28 cellular contexts compared by ENCODE assay signal in the genomic region with DNA sequence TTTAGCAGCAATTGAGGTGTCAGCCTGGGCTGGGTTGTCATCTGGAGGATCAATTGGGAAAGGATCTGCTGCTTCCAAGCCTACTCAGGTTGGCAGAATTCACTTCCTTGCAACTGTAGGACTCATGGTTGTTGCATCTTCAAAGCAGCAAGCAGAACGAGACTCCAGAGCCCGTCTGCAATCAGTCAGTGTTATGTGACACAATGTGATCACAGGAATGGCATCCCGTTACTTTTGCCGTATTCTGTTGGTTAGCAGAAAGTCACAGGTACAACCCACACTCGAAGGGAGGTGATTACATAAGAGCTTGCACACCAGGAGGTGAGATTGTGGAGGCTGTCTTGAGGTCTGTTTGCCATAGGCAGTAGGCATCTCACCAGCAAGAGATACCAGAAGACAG. TPM values are rescaled to one million over a fixed set of nuclear protein-coding genes. Genes with fewer than 3 reads are reported as not detected.
"Had no signal": no experiment of that assay in that cellular context is flagged by ENCODE, and none has a peak within 500 bp of the region (broad histone marks: within the 10 kb centered on the region; RNA-seq: fewer than 3 reads in every experiment).

No MANE protein-coding gene starts in this region.

- H2AFZ ChIP-seq: neural progenitor cell had no signal

- H3K36me3 ChIP-seq: heart right ventricle, neural progenitor cell, spleen, thoracic aorta had no signal

- H3K9ac ChIP-seq: neural progenitor cell had no signal

- H3K27ac ChIP-seq: coronary artery, heart right ventricle, neural progenitor cell, spleen, thoracic aorta had no signal

- H3K4me1 Mint-ChIP-seq: activated CD8-positive, alpha-beta memory T cell treated with anti-CD3 and anti-CD28 coated beads, Interleukin-2, amount 10 ng/mL, durations not matched to agents 7 days and 5 days; activated naive CD4-positive, alpha-beta T cell treated with anti-CD3 and anti-CD28 coated beads, Interleukin-2, amount 10 ng/mL, durations not matched to agents 7 days and 5 days; immature natural killer cell; memory B cell; naive B cell; T-helper 17 cell had no signal

- H3K27me3 ChIP-seq: heart right ventricle, neural progenitor cell, spleen had no signal

- H3K36me3 Mint-ChIP-seq: activated CD8-positive, alpha-beta memory T cell treated with anti-CD3 and anti-CD28 coated beads, Interleukin-2, amount 10 ng/mL, durations not matched to agents 7 days and 5 days; activated naive CD4-positive, alpha-beta T cell treated with anti-CD3 and anti-CD28 coated beads, Interleukin-2, amount 10 ng/mL, durations not matched to agents 7 days and 5 days; immature natural killer cell; memory B cell; naive B cell; neural progenitor cell had no signal

- DNase-seq: activated CD4-positive, alpha-beta T cell treated with anti-CD3 and anti-CD28 coated beads for 48 hours; activated CD8-positive, alpha-beta memory T cell treated with anti-CD3 and anti-CD28 coated beads, Interleukin-2, amount 10 ng/mL, durations not matched to agents 7 days and 5 days; activated CD8-positive, alpha-beta T cell treated with anti-CD3 and anti-CD28 coated beads for 36 hours; activated effector memory CD4-positive, alpha-beta T cell treated with anti-CD3 and anti-CD28 coated beads, Interleukin-2, amount 50 U/mL, for 16 hours; activated naive CD4-positive, alpha-beta T cell treated with anti-CD3 and anti-CD28 coated beads, Interleukin-2, amount 10 ng/mL, durations not matched to agents 7 days and 5 days; activated T-cell treated with anti-CD3 and anti-CD28 coated beads for 4 hours; amygdala; cerebellar nuclear complex; heart right ventricle; immature natural killer cell; left cardiac atrium; naive B cell; retina; spleen; stimulated activated CD4-positive, alpha-beta T cell treated with anti-CD3 and anti-CD28 coated beads, Interleukin-4, amount 100 ng/mL, for 1 hour; stimulated activated naive CD4-positive, alpha-beta T cell; SW 1271; T-helper 17 cell had no signal

- H3K4me2 ChIP-seq: neural progenitor cell had no signal

- H3K9me3 ChIP-seq: spleen, thoracic aorta had no signal

- ATAC-seq: activated CD8-positive, alpha-beta memory T cell treated with anti-CD3 and anti-CD28 coated beads, Interleukin-2, amount 10 ng/mL, durations not matched to agents 7 days and 5 days; activated CD8-positive, alpha-beta T cell treated with anti-CD3 and anti-CD28 coated beads for 36 hours; heart right ventricle; left cardiac atrium; T-helper 17 cell had no signal

- H3K4me3 ChIP-seq: coronary artery, heart right ventricle, neural progenitor cell, spleen, thoracic aorta had no signal

- H3K27me3 Mint-ChIP-seq: activated CD8-positive, alpha-beta memory T cell treated with anti-CD3 and anti-CD28 coated beads, Interleukin-2, amount 10 ng/mL, durations not matched to agents 7 days and 5 days; activated naive CD4-positive, alpha-beta T cell treated with anti-CD3 and anti-CD28 coated beads, Interleukin-2, amount 10 ng/mL, durations not matched to agents 7 days and 5 days had no signal

- H3K9me3 Mint-ChIP-seq: activated CD8-positive, alpha-beta T cell treated with anti-CD3 and anti-CD28 coated beads for 36 hours; activated naive CD4-positive, alpha-beta T cell treated with anti-CD3 and anti-CD28 coated beads, Interleukin-2, amount 10 ng/mL, durations not matched to agents 7 days and 5 days; immature natural killer cell had no signal

- H3K4me1 ChIP-seq: heart right ventricle, spleen had no signal

- H3K27ac Mint-ChIP-seq: activated CD8-positive, alpha-beta memory T cell treated with anti-CD3 and anti-CD28 coated beads, Interleukin-2, amount 10 ng/mL, durations not matched to agents 7 days and 5 days; activated CD8-positive, alpha-beta T cell treated with anti-CD3 and anti-CD28 coated beads for 36 hours; activated naive CD4-positive, alpha-beta T cell treated with anti-CD3 and anti-CD28 coated beads, Interleukin-2, amount 10 ng/mL, durations not matched to agents 7 days and 5 days; immature natural killer cell; memory B cell; neural progenitor cell; progenitor cell of endocrine pancreas; T-helper 17 cell had no signal

- H3K4me3 Mint-ChIP-seq: activated CD8-positive, alpha-beta memory T cell treated with anti-CD3 and anti-CD28 coated beads, Interleukin-2, amount 10 ng/mL, durations not matched to agents 7 days and 5 days; activated CD8-positive, alpha-beta T cell treated with anti-CD3 and anti-CD28 coated beads for 36 hours; activated naive CD4-positive, alpha-beta T cell treated with anti-CD3 and anti-CD28 coated beads, Interleukin-2, amount 10 ng/mL, durations not matched to agents 7 days and 5 days; immature natural killer cell; memory B cell; naive B cell; neural progenitor cell; T-helper 17 cell had no signal

RNA-seq across cellular contexts. Expression of a gene that starts 15.4 kb away (rescaled TPM):
- total RNA-seq: activated CD8-positive, alpha-beta memory T cell treated with anti-CD3 and anti-CD28 coated beads, Interleukin-2, amount 10 ng/mL, durations not matched to agents 7 days and 5 days; activated CD8-positive, alpha-beta T cell treated with anti-CD3 and anti-CD28 coated beads for 36 hours; fibroblast of villous mesenchyme; heart right ventricle; left cardiac atrium; lower leg skin; mucosa of gallbladder; osteoblast; progenitor cell of endocrine pancreas; spleen; T-helper 17 cell; thoracic aorta; ureter had no signal
- polyA plus RNA-seq: heart right ventricle, immature natural killer cell, spleen had no signal
